In the genomic region with DNA sequence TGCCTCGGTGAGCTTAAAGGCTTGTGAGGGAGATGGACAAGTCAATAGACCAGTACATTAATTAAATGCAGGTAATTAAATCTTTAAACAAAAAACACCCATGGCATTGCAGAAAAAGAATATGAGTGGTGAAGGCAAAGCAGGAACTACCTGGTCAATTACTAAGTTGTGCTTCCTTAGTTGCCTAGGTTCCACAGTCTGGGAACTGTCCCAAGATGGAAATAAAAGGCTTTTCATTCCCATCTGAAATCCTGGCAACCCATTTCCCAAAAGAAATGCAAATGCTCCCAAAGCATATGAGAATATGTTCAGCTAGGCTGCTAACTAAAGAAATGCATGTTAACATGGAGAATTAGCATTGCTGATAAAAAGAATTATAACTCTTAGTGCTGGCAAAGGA, we compare ENCODE assay signal across 18 cellular contexts.
A peak's percentile ranks its signal among the peaks of the same experiment; 100 is the strongest.
DNase-seq lines count a peak whose midpoint lies in the region; ATAC-seq and TF ChIP-seq lines count a peak whose summit lies in the region.
"Had no signal": no experiment of that assay in that cellular context is flagged by ENCODE, and none has a peak within 500 bp of the region (broad histone marks: within the 10 kb centered on the region; RNA-seq: fewer than 3 reads in every experiment).

No MANE protein-coding gene starts in this region.

- DNase-seq in Right ventricle myocardium inferior (ENCODE audit: missing footprints), result no peak
- no peak for DNase-seq in Right ventricle myocardium superior
- DNase-seq in cerebellar cortex (ENCODE audit: low spot score), result peak; percentile 64
- peak; percentile 78 for DNase-seq in medulla oblongata (ENCODE audit: extremely low spot score)
- peak; percentile 53 for DNase-seq in superior temporal gyrus (ENCODE audit: extremely low spot score)
- no peak for DNase-seq in stimulated activated CD8-positive, alpha-beta memory T cell treated with anti-CD3 and anti-CD28 coated beads, Interleukin-4, amount 100 ng/mL, for 48 hours
- no peak for DNase-seq in Caco-2
- DNase-seq: 8988T; BE2C; CD4-positive, CD25-positive, alpha-beta regulatory T cell; CD8-positive, alpha-beta memory T cell; DMS153; DMS79; GF-D8; HCEC 1CT; IMR-90 had no signal

- H3K4me1 ChIP-seq in Caco-2, result no peaks in the 10 kb centered on the region
- H3K4me1 ChIP-seq: BE2C had no signal

- H3K36me3 ChIP-seq in Caco-2 (ENCODE audit: control insufficient read depth, insufficient read depth, low read length), result no peaks in the 10 kb centered on the region
- H3K36me3 ChIP-seq: BE2C had no signal

- no peaks in the 10 kb centered on the region for H3K9me3 Mint-ChIP-seq in Caco-2 (ENCODE audit: unreplicated experiment)
- H3K9me3 Mint-ChIP-seq: CD4-positive, CD25-positive, alpha-beta regulatory T cell; CD8-positive, alpha-beta memory T cell; GM23338 had no signal

- intact Hi-C loops in Right ventricle myocardium inferior (cut with DNase I), result loop anchor here (5.0 to 10.0 kb wide), 2 partner anchors 74 to 234 kb away; no protein-coding TSS in a partner anchor
- intact Hi-C loops in Right ventricle myocardium superior (cut with DNase I), result no loop called here
- intact Hi-C loops in Caco-2 (cut with micrococcal nuclease; ENCODE audit: unreplicated experiment), result no loop called here

- H3K27me3 Mint-ChIP-seq in Caco-2 (ENCODE audit: insufficient read depth, unreplicated experiment), result peaks cover 2% of the 10 kb centered on the region

- H3K4me1 Mint-ChIP-seq in Caco-2 (ENCODE audit: low read depth, unreplicated experiment), result no peaks in the 10 kb centered on the region
- H3K4me1 Mint-ChIP-seq: CD4-positive, CD25-positive, alpha-beta regulatory T cell; CD8-positive, alpha-beta memory T cell had no signal

- CTCF ChIA-PET in Caco-2 (lab: Charles Lee), result no interaction called here

- H3K4me3 ChIP-seq in Caco-2 (ENCODE audit: low read depth, low read length), result no peak overlapping the region
- H3K4me3 ChIP-seq: GM23338 had no signal

- H3K27me3 ChIP-seq in Caco-2 (replicated peaks; ENCODE audit: control insufficient read depth, insufficient read depth, low read length), result no peaks in the 10 kb centered on the region
- H3K27me3 ChIP-seq: BE2C had no signal

- no peak overlapping the region for H3K27ac Mint-ChIP-seq in Caco-2 (ENCODE audit: unreplicated experiment)
- H3K27ac Mint-ChIP-seq: CD4-positive, CD25-positive, alpha-beta regulatory T cell; GM23338 had no signal

- no TSS peak for BruUV-seq in Caco-2 (replicated peaks; lab: Mats Ljungman, UMichigan)

- no peak overlapping the region for H3K4me3 Mint-ChIP-seq in Caco-2 (ENCODE audit: unreplicated experiment)
- H3K4me3 Mint-ChIP-seq: CD4-positive, CD25-positive, alpha-beta regulatory T cell; CD8-positive, alpha-beta memory T cell; GM23338 had no signal

- no peaks in the 10 kb centered on the region for H3K9me3 ChIP-seq in Caco-2
- H3K9me3 ChIP-seq: BE2C had no signal

- ATAC-seq in Right ventricle myocardium inferior (peak; percentile 25), Right ventricle myocardium superior (ENCODE audit: poor library complexity) (no peak), HG03457 (IDR thresholded peaks at IDR 0.05; ENCODE audit: unreplicated experiment) (no peak)
- ATAC-seq: GM23338 had no signal

- no peak for TF ChIP-seq CTCF in Caco-2 (IDR thresholded peaks at IDR 0.05; ENCODE audit: insufficient read depth in 1 of 2, low read depth in 1 of 2, low read length in 1 of 2, severe bottlenecking in 1 of 2, unreplicated experiment in 1 of 2)

- POLR2A ChIA-PET in Caco-2 (lab: Charles Lee), result no interaction called here

- no peaks in the 10 kb centered on the region for H3K36me3 Mint-ChIP-seq in Caco-2 (ENCODE audit: insufficient read depth, unreplicated experiment)
- H3K36me3 Mint-ChIP-seq: CD4-positive, CD25-positive, alpha-beta regulatory T cell had no signal

Comparison
In these comparisons a context has a peak if more than half of its experiments do, and no peak if none do; other contexts are left out.
1. DNase-seq: peak in cerebellar cortex (single experiment), medulla oblongata (single experiment) and superior temporal gyrus (single experiment); none in Right ventricle myocardium inferior (single experiment), Right ventricle myocardium superior (single experiment), stimulated activated CD8-positive, alpha-beta memory T cell treated with anti-CD3 and anti-CD28 coated beads, Interleukin-4, amount 100 ng/mL, for 48 hours (single experiment) and Caco-2 (0 of 2).